In the genomic region with DNA sequence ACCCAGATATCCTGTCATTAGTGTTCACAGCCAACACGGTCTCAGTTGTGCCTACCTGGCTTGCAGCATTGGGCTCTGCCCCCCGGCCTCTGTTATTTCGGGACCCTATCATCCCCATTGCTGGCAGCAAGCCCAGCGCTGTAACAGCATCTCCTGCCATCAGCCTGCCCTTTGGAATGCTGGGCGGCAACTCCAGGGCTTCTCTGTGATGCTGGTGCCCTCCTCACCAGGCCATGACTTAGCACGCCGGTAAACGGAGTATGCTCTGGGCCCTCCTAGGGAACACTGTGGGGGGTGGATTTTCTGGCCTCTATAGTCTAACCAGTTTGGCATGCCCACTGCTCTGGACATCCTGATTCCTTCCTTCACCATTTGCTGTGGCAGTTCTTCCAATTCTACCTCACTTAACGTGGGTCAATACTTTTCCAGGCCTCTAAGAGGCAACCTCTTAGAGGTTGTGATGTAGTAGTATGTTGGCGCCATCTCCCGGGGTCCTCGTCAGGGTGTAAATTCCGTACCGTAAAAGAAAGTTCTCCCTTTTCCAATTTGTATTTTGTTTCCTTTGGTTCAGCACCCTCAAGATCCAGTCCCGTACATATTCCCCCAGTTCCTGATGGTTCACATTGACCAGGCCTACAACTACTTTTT, we compare ENCODE assay signal across 13 cellular contexts.
DNase-seq lines count a peak whose midpoint lies in the region; ATAC-seq and TF ChIP-seq lines count a peak whose summit lies in the region.
"Had no signal": no experiment of that assay in that cellular context is flagged by ENCODE, and none has a peak within 500 bp of the region (broad histone marks: within the 10 kb centered on the region; RNA-seq: fewer than 3 reads in every experiment).

No MANE protein-coding gene starts in this region.

- ATAC-seq in GM18870 (IDR thresholded peaks at IDR 0.05; ENCODE audit: unreplicated experiment) (no peak), GM18858 (IDR thresholded peaks at IDR 0.05; ENCODE audit: unreplicated experiment) (no peak)
- ATAC-seq: activated T-cell treated with anti-CD3 and anti-CD28 coated beads, Interleukin-2, amount 50 U/mL, for 72 hours had no signal

- peak overlapping the region; percentile 83 for H2AFZ ChIP-seq in mammary epithelial cell (ENCODE audit: low read depth, low read length)
- no peak overlapping the region for H2AFZ ChIP-seq in mesenchymal stem cell (ENCODE audit: low read depth, low read length)

- no peaks in the 10 kb centered on the region for H3K79me1 ChIP-seq in mesenchymal stem cell (replicated peaks; ENCODE audit: low read length, poor library complexity, severe bottlenecking)

- no peaks in the 10 kb centered on the region for H3K79me2 ChIP-seq in mammary epithelial cell (ENCODE audit: insufficient read depth, low read length)

- H3K4me3 ChIP-seq in mammary epithelial cell (replicated peaks in 1 of 3; ENCODE audit: insufficient read depth in 1 of 3, low read depth in 2 of 3, low read length in 3 of 3) (peak overlapping the region in 2 of 3 experiments; percentile 1 to 11), mesenchymal stem cell (ENCODE audit: insufficient read depth in 1 of 2, low read depth in 1 of 2, low read length in 2 of 2) (no peak overlapping the region)

- H3K23ac ChIP-seq in mesenchymal stem cell (ENCODE audit: low read length in 2 of 2), result no peak overlapping the region

- in situ Hi-C loops in mammary epithelial cell (cut with MboI; ENCODE audit: low sequenced_read_pairs in 2 of 2), result loop anchor here in 1 of 2 donors (25.0 kb wide), 1 partner anchor 134 kb away; no protein-coding TSS in a partner anchor

- CTCF ChIA-PET in mammary epithelial cell (lab: Charles Lee; ENCODE audit: low non-redundant PET), result interaction anchor here (0.6 kb wide), 1 partner anchor 395 kb away, joined by 3 read pairs; no protein-coding TSS in a partner anchor

- no peak overlapping the region for H2BK15ac ChIP-seq in mesenchymal stem cell (ENCODE audit: low read depth, poor library complexity, severe bottlenecking)

- H3K27me3 ChIP-seq in mammary epithelial cell (ENCODE audit: insufficient read depth, low read length) (no peaks in the 10 kb centered on the region), mesenchymal stem cell (ENCODE audit: control insufficient read depth in 1 of 2, insufficient read depth in 1 of 2, low read length in 2 of 2) (peaks cover 10 to 23% of the 10 kb centered on the region in 2 experiments)

- peak overlapping the region in 1 of 2 experiments; percentile 53 for H3K14ac ChIP-seq in mesenchymal stem cell (ENCODE audit: low read length in 2 of 2)

- no TSS peak for BruUV-seq in mammary epithelial cell (replicated peaks; lab: Mats Ljungman, UMichigan)

- H2BK12ac ChIP-seq in mesenchymal stem cell (ENCODE audit: low read length in 2 of 2), result no peak overlapping the region

- intact Hi-C loops in mammary epithelial cell (cut with micrococcal nuclease), result loop anchor here (1.0 kb wide), 2 partner anchors 395 to 399 kb away; no protein-coding TSS in a partner anchor

- H3K27ac ChIP-seq in mammary epithelial cell (ENCODE audit: insufficient read depth, low read depth, low read length), result peak overlapping the region; percentile 27
- no peak overlapping the region for H3K27ac ChIP-seq in mesenchymal stem cell (ENCODE audit: low read length, poor library complexity, severe bottlenecking)
- H3K27ac ChIP-seq: C4-2B, KMS-11 had no signal

- H3K36me3 ChIP-seq in mammary epithelial cell (ENCODE audit: insufficient read depth, low read length) (no peaks in the 10 kb centered on the region), mesenchymal stem cell (ENCODE audit: control insufficient read depth in 1 of 2, insufficient read depth in 2 of 2, low read depth in 1 of 2, low read length in 2 of 2) (no peaks in the 10 kb centered on the region)

- H4K91ac ChIP-seq in mesenchymal stem cell (ENCODE audit: low read length), result no peak overlapping the region

- no peak overlapping the region for H3K18ac ChIP-seq in mesenchymal stem cell (ENCODE audit: low read depth in 1 of 2, low read length in 2 of 2)

- H3K9me3 ChIP-seq in mammary epithelial cell (replicated peaks; ENCODE audit: insufficient read depth, low read length) (no peaks in the 10 kb centered on the region), mesenchymal stem cell (ENCODE audit: control insufficient read depth, low read length) (no peaks in the 10 kb centered on the region)
- H3K9me3 ChIP-seq: SK-N-SH had no signal

- H2BK5ac ChIP-seq in mesenchymal stem cell (ENCODE audit: low read depth, low read length, poor library complexity, severe bottlenecking), result no peak overlapping the region

- peak overlapping the region; percentile 47 for H4K8ac ChIP-seq in mesenchymal stem cell (ENCODE audit: low read length)

- no peaks in the 10 kb centered on the region for H3K4me1 ChIP-seq in mammary epithelial cell (ENCODE audit: insufficient read depth, low read length)
- peaks cover 5% of the 10 kb centered on the region for H3K4me1 ChIP-seq in mesenchymal stem cell (ENCODE audit: control insufficient read depth, insufficient read depth, low read depth, low read length)

- no peak overlapping the region for H3K4ac ChIP-seq in mesenchymal stem cell (ENCODE audit: low read depth in 1 of 2, low read length in 2 of 2)

- dilution Hi-C loops in mammary epithelial cell (cut with HindIII; ENCODE audit: low sequenced_read_pairs), result no loop called here

- H2BK120ac ChIP-seq in mesenchymal stem cell (ENCODE audit: low read depth, low read length), result no peak overlapping the region

- H3K4me2 ChIP-seq in mammary epithelial cell (ENCODE audit: insufficient read depth, low read depth, low read length), result peak overlapping the region; percentile 73
- H3K4me2 ChIP-seq in mesenchymal stem cell (ENCODE audit: low read length, poor library complexity, severe bottlenecking), result no peak overlapping the region
- H3K4me2 ChIP-seq: KMS-11, SK-N-SH had no signal

- DNase-seq in Daoy (ENCODE audit: low read depth) (peak; percentile 57), NCI-H69 (lab: John Stamatoyannopoulos, UW) (peak; percentile 85), mammary epithelial cell (no peak), mesenchymal stem cell (no peak), pons (ENCODE audit: low spot score) (no peak), NK-92 (lab: John Stamatoyannopoulos, UW; ENCODE audit: unreplicated experiment) (no peak)
- DNase-seq: activated CD4-positive, CD25-positive, alpha-beta regulatory T cell; activated T-cell treated with anti-CD3 and anti-CD28 coated beads, Interleukin-2, amount 50 U/mL, for 72 hours; SK-N-SH had no signal

- peak overlapping the region; percentile 32 for H3K9ac ChIP-seq in mammary epithelial cell (ENCODE audit: insufficient read depth, low read length)
- H3K9ac ChIP-seq in mesenchymal stem cell (ENCODE audit: low read length), result no peak overlapping the region
- H3K9ac ChIP-seq: KMS-11, SK-N-SH had no signal

- H2AK5ac ChIP-seq in mesenchymal stem cell (ENCODE audit: low read length, severe bottlenecking), result no peak overlapping the region

- H4K20me1 ChIP-seq in mammary epithelial cell (ENCODE audit: insufficient read depth, low read length), result no peaks in the 10 kb centered on the region

- peak; percentile 43 to 55 for TF ChIP-seq CTCF in mammary epithelial cell (conservative IDR thresholded peaks at IDR 0.05 in 1 of 2, IDR thresholded peaks at IDR 0.05 in 1 of 2; ENCODE audit: extremely low read depth in 1 of 2, insufficient read depth in 1 of 2, low read depth in 1 of 2, low read length in 2 of 2)

- 54% methylated on average over 15 of the region's 15 CpGs for WGBS in mammary epithelial cell (ENCODE audit: low coverage, missing lambda C conversion rate)
- WGBS in mesenchymal stem cell, result 88% methylated on average over 14 of the region's 15 CpGs

Comparison
In these comparisons a context has a peak if more than half of its experiments do, and no peak if none do; other contexts are left out.
1. DNase-seq: peak in Daoy (single experiment) and NCI-H69 (single experiment); none in mammary epithelial cell (single experiment), mesenchymal stem cell (single experiment), pons (single experiment) and NK-92 (single experiment).
2. H3K4me3 ChIP-seq: peak in mammary epithelial cell (2 of 3); none in mesenchymal stem cell (0 of 2).